7 cellular contexts compared by ENCODE assay signal in genomic region chr3:148992027-148992634, GRCh38. TPM values are rescaled to one million over a fixed set of nuclear protein-coding genes. Genes with fewer than 3 reads are reported as not detected.
DNase-seq lines count a peak whose midpoint lies in the region; ATAC-seq and TF ChIP-seq lines count a peak whose summit lies in the region.

No MANE protein-coding gene starts in this region.

- peak; percentile 30 for ATAC-seq in GM21360 (IDR thresholded peaks at IDR 0.05; ENCODE audit: unreplicated experiment)
- ATAC-seq in HG03565 (IDR thresholded peaks at IDR 0.05; ENCODE audit: unreplicated experiment) = peak; percentile 19
- peak; percentile 11 for ATAC-seq in T-helper 17 cell
- ATAC-seq in left lobe of liver = peak; percentile 55

- H3K27me3 Mint-ChIP-seq in T-helper 17 cell (no peaks in the 10 kb centered on the region), chondrocyte (ENCODE audit: low read depth) (no peaks in the 10 kb centered on the region)

- H3K36me3 Mint-ChIP-seq in T-helper 17 cell (ENCODE audit: low read depth) = peaks cover 3% of the 10 kb centered on the region
- peaks cover 15% of the 10 kb centered on the region for H3K36me3 Mint-ChIP-seq in chondrocyte (ENCODE audit: low read depth)

- no peak for TF ChIP-seq CTCF in chondrocyte (IDR thresholded peaks at IDR 0.05)

- H3K27ac Mint-ChIP-seq in T-helper 17 cell (peak overlapping the region; percentile 90), chondrocyte (ENCODE audit: unreplicated experiment) (peak overlapping the region; percentile 8)

- H3K9me3 Mint-ChIP-seq in chondrocyte (ENCODE audit: low read depth) = no peaks in the 10 kb centered on the region

- H3K9me3 ChIP-seq in T-helper 17 cell (ENCODE audit: control insufficient read depth, low read length, poor library complexity, severe bottlenecking) = no peaks in the 10 kb centered on the region

- peaks cover 20% of the 10 kb centered on the region for H3K4me1 Mint-ChIP-seq in T-helper 17 cell
- peaks cover 17% of the 10 kb centered on the region for H3K4me1 Mint-ChIP-seq in chondrocyte (ENCODE audit: low read depth)

- DNase-seq in GM03348 (ENCODE audit: low spot score) (peak; percentile 71), T-helper 17 cell (peak in 1 of 3 donors; percentile 19), chondrocyte (ENCODE audit: low spot score) (no peak), left lobe of liver (ENCODE audit: low spot score) (peak; percentile 58)
- DNase-seq in stimulated activated CD8-positive, alpha-beta memory T cell treated with anti-CD3 and anti-CD28 coated beads, Interleukin-4, amount 100 ng/mL, for 24 hours (ENCODE audit: low read depth) = peak; percentile 15

- H3K4me3 Mint-ChIP-seq in T-helper 17 cell (peak overlapping the region; percentile 90), chondrocyte (ENCODE audit: unreplicated experiment) (peak overlapping the region; percentile 75)

RNA-seq across cellular contexts. Expression of gene GYG1, which starts 0.8 kb away (rescaled TPM):
- total RNA-seq in T-helper 17 cell (10 to 100 TPM; 22.3 to 27.4 TPM), chondrocyte (41.2 to 50.1 TPM (median 48.1 TPM) in 3 replicates), left lobe of liver (6.6 TPM)
